In the genomic region with DNA sequence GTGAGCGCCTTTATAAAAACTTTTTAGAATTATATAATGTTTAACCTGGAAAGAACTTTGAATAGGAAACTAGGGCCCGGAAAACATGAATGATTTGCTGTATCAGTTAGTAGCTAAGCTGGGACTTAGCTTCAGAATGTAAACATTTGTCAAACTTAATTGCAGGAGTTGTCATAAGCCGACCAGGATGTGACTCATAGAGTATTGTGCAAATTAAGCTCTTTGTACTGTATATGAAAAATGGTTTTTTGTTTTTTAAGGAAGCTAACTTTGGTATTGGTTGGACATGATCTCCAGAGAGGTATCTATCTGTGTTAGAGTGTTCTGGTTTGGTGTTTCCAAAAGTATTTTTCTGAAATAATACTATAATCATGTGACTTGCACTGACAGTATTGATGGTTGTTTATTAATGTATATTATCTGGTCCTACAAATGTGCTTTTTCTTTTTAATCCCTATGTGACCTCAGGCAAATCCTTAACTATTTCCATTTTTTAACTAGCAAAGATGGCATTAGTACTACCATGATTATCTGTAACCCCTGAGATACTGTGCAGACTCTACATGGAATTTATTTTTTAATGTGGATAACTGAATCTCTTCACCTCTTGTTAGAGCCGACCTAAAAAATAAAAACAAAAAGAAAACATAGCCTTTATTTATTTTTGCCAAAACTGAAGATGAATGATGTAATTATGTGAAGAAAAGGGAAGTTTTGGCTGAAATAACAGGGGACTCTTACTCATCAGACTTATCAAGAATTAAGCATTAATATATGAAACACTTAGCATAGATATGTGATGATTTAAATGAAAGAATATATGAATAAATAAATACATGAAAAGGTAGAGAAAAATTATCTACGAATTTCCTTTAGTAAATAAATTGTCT, we compare ENCODE assay signal across 12 cellular contexts. TPM values are rescaled to one million over a fixed set of nuclear protein-coding genes. Genes with fewer than 3 reads are reported as not detected.
DNase-seq lines count a peak whose midpoint lies in the region; FAIRE-seq and TF ChIP-seq lines count a peak whose summit lies in the region.
"Had no signal": no experiment of that assay in that cellular context is flagged by ENCODE, and none has a peak within 500 bp of the region (broad histone marks: within the 10 kb centered on the region; RNA-seq: fewer than 3 reads in every experiment).

No MANE protein-coding gene starts in this region.

- peaks cover 48% of the 10 kb centered on the region for H3K36me3 Mint-ChIP-seq in activated T-cell treated with anti-CD3 and anti-CD28 coated beads, Interleukin-2, amount 50 U/mL, for 24 hours (ENCODE audit: low read depth)
- H3K36me3 Mint-ChIP-seq in activated CD4-positive, alpha-beta T cell treated with anti-CD3 and anti-CD28 coated beads, Interleukin-2, amount 10 ng/mL, durations not matched to agents 7 days and 5 days (ENCODE audit: low read depth), result peaks cover 27% of the 10 kb centered on the region

- H3K4me1 Mint-ChIP-seq in activated T-cell treated with anti-CD3 and anti-CD28 coated beads, Interleukin-2, amount 50 U/mL, for 24 hours (ENCODE audit: low read depth), result peaks cover 38% of the 10 kb centered on the region
- peaks cover 22% of the 10 kb centered on the region for H3K4me1 Mint-ChIP-seq in activated CD4-positive, alpha-beta T cell treated with anti-CD3 and anti-CD28 coated beads, Interleukin-2, amount 10 ng/mL, durations not matched to agents 7 days and 5 days

- H3K27me3 Mint-ChIP-seq in activated T-cell treated with anti-CD3 and anti-CD28 coated beads, Interleukin-2, amount 50 U/mL, for 24 hours, result no peaks in the 10 kb centered on the region
- no peaks in the 10 kb centered on the region for H3K27me3 Mint-ChIP-seq in activated CD4-positive, alpha-beta T cell treated with anti-CD3 and anti-CD28 coated beads, Interleukin-2, amount 10 ng/mL, durations not matched to agents 7 days and 5 days
- H3K27me3 Mint-ChIP-seq: activated B cell treated with CpG ODN at 0.5 μM for 24 hours; CD4-positive, alpha-beta memory T cell had no signal

- DNase-seq in activated T-cell treated with anti-CD3 and anti-CD28 coated beads, Interleukin-2, amount 50 U/mL, for 24 hours, result no peak
- DNase-seq in activated T-cell treated with anti-CD3 and anti-CD28 coated beads for 4 hours (no peak), RCC 7860 (ENCODE audit: low spot score) (no peak), fibroblast of lung (ENCODE audit: low read depth in 2 of 2) (peak; percentile 78 to 91), spleen (no peak), ACHN (no peak)
- no peak for DNase-seq in activated CD8-positive, alpha-beta memory T cell treated with anti-CD3 and anti-CD28 coated beads, Interleukin-2, amount 50 U/mL, for 4 hours
- no peak for DNase-seq in activated CD4-positive, alpha-beta T cell treated with anti-CD3 and anti-CD28 coated beads, Interleukin-2, amount 10 ng/mL, durations not matched to agents 7 days and 5 days
- DNase-seq: activated B cell treated with CpG ODN at 0.5 μM for 24 hours; CD4-positive, alpha-beta memory T cell; heart right ventricle; stimulated activated CD4-positive, alpha-beta T cell treated with anti-CD3 and anti-CD28 coated beads, Interleukin-1b, Interleukin-23, amount 100 ng/mL, for 48 hours had no signal

- POLR2A ChIA-PET in activated CD4-positive, alpha-beta T cell treated with anti-CD3 and anti-CD28 coated beads, Interleukin-2, amount 10 ng/mL, durations not matched to agents 7 days and 5 days (lab: Charles Lee), result interaction anchor here (0.6 kb wide), 1 partner anchor 109 kb away, joined by 5 read pairs; no protein-coding TSS in a partner anchor

- CTCF ChIA-PET in activated CD4-positive, alpha-beta T cell treated with anti-CD3 and anti-CD28 coated beads, Interleukin-2, amount 10 ng/mL, durations not matched to agents 7 days and 5 days (lab: Charles Lee), result interaction anchor here (0.6 kb wide), 1 partner anchor 49 kb away, joined by 3 read pairs; no protein-coding TSS in a partner anchor

- peaks cover 20% of the 10 kb centered on the region for H3K79me2 ChIP-seq in fibroblast of lung (ENCODE audit: control insufficient read depth, insufficient read depth, low read length)

- in situ Hi-C loops in ACHN (cut with HindIII; ENCODE audit: low pct_ligation_motif_present, low pct_unique_long_range_greater_than_20kb, low sequenced_read_pairs), result no loop called here

- peak; percentile 35 for FAIRE-seq in RCC 7860 (lab: Jason Lieb, UNC)

- intact Hi-C loops in spleen (cut with DNase I; ENCODE audit: low total_unique reads), result no loop called here

- H3K27me3 ChIP-seq in fibroblast of lung (ENCODE audit: control insufficient read depth, insufficient read depth, low read length) (no peaks in the 10 kb centered on the region), spleen (replicated peaks in 1 of 7) (no peaks in the 10 kb centered on the region)
- H3K27me3 ChIP-seq: heart right ventricle had no signal

- H3K9me3 Mint-ChIP-seq in activated T-cell treated with anti-CD3 and anti-CD28 coated beads, Interleukin-2, amount 50 U/mL, for 24 hours, result no peaks in the 10 kb centered on the region
- peaks cover 3% of the 10 kb centered on the region for H3K9me3 Mint-ChIP-seq in activated CD4-positive, alpha-beta T cell treated with anti-CD3 and anti-CD28 coated beads, Interleukin-2, amount 10 ng/mL, durations not matched to agents 7 days and 5 days
- H3K9me3 Mint-ChIP-seq: activated B cell treated with CpG ODN at 0.5 μM for 24 hours; CD4-positive, alpha-beta memory T cell had no signal

- WGBS in spleen, 5 donors, result 75 to 85% (median 79%) methylated on average over 5 of the region's 5 CpGs

- no peaks in the 10 kb centered on the region for H4K20me1 ChIP-seq in fibroblast of lung (ENCODE audit: control insufficient read depth, extremely low read depth, insufficient read depth, low read length)

- TF ChIP-seq POLR2A in spleen (IDR thresholded peaks at IDR 0.05), result no peak

- H3K27ac ChIP-seq in fibroblast of lung (ENCODE audit: insufficient read depth, low read length), result peak overlapping the region; percentile 36
- H3K27ac ChIP-seq in spleen, result peak overlapping the region in 7 of 8 donors; percentile 4 to 84 (median 50)

- no peaks in the 10 kb centered on the region for H3K36me3 ChIP-seq in fibroblast of lung (ENCODE audit: control insufficient read depth, insufficient read depth, low read length)
- H3K36me3 ChIP-seq in spleen, result peaks cover 0 to 68% (median 24%) of the 10 kb centered on the region in 6 donors

- TF ChIP-seq CTCF in fibroblast of lung (conservative IDR thresholded peaks at IDR 0.05 in 1 of 2, IDR thresholded peaks at IDR 0.05 in 1 of 2; ENCODE audit: low read depth in 1 of 2, low read length in 2 of 2) (no peak), spleen (IDR thresholded peaks at IDR 0.05 in 8 of 11, conservative IDR thresholded peaks at IDR 0.05 in 3 of 11) (no peak)

- H3K4me3 ChIP-seq in fibroblast of lung (replicated peaks in 1 of 4; ENCODE audit: control extremely low read depth in 1 of 4, insufficient read depth in 1 of 4, low read depth in 3 of 4, low read length in 4 of 4), result no peak overlapping the region
- H3K4me3 ChIP-seq in spleen, result no peak overlapping the region
- H3K4me3 ChIP-seq: heart right ventricle had no signal

- H2AFZ ChIP-seq in fibroblast of lung (ENCODE audit: low read length), result no peak overlapping the region

- H3K27ac Mint-ChIP-seq in activated T-cell treated with anti-CD3 and anti-CD28 coated beads, Interleukin-2, amount 50 U/mL, for 24 hours, result peak overlapping the region; percentile 35
- H3K27ac Mint-ChIP-seq in activated CD4-positive, alpha-beta T cell treated with anti-CD3 and anti-CD28 coated beads, Interleukin-2, amount 10 ng/mL, durations not matched to agents 7 days and 5 days, result no peak overlapping the region
- H3K27ac Mint-ChIP-seq: activated B cell treated with CpG ODN at 0.5 μM for 24 hours had no signal

- no peaks in the 10 kb centered on the region for H3K9me3 ChIP-seq in fibroblast of lung (ENCODE audit: control insufficient read depth, insufficient read depth, low read depth, low read length)
- peaks cover 0 to 6% (median 0%) of the 10 kb centered on the region in 8 donors for H3K9me3 ChIP-seq in spleen
- H3K9me3 ChIP-seq: heart right ventricle had no signal

- no peak overlapping the region for H3K4me3 Mint-ChIP-seq in activated T-cell treated with anti-CD3 and anti-CD28 coated beads, Interleukin-2, amount 50 U/mL, for 24 hours
- H3K4me3 Mint-ChIP-seq in activated CD4-positive, alpha-beta T cell treated with anti-CD3 and anti-CD28 coated beads, Interleukin-2, amount 10 ng/mL, durations not matched to agents 7 days and 5 days, result no peak overlapping the region
- H3K4me3 Mint-ChIP-seq: activated B cell treated with CpG ODN at 0.5 μM for 24 hours had no signal

- peak overlapping the region; percentile 23 for H3K4me2 ChIP-seq in fibroblast of lung (ENCODE audit: extremely low read depth, insufficient read depth, low read length)

- H3K4me1 ChIP-seq in fibroblast of lung (ENCODE audit: control insufficient read depth, extremely low read depth, insufficient read depth, low read length) (peaks cover 2% of the 10 kb centered on the region), spleen (peaks cover 7 to 57% (median 42%) of the 10 kb centered on the region in 6 donors)

- H3K9ac ChIP-seq in fibroblast of lung (ENCODE audit: insufficient read depth, low read length), result no peak overlapping the region

RNA-seq across cellular contexts. Expression of a gene that starts 11.7 kb away (rescaled TPM):
- total RNA-seq in fibroblast of lung (16.4 and 17.2 TPM in 2 replicates), spleen (10 to 100 TPM; 16.4 to 56.0 (median 45.5) TPM)
- polyA plus RNA-seq in fibroblast of lung (15.5 and 23.3 TPM in 2 replicates), spleen (10 to 100 TPM in 2 of 3 donors, 1 to 10 TPM in 1; 6.5 to 14.1 (median 13.3) TPM)
- polyA plus RNA-seq in fibroblast of lung (2012), result 24.3 and 29.7 TPM in 2 replicates
- polyA minus RNA-seq in fibroblast of lung (ENCODE audit: low replicate concordance), result 0.90 and 1.6 TPM in 2 replicates
- 10 to 100 TPM; 23.1 to 39.9 TPM for total RNA-seq in activated CD4-positive, alpha-beta T cell treated with anti-CD3 and anti-CD28 coated beads, Interleukin-2, amount 10 ng/mL, durations not matched to agents 7 days and 5 days

RNA-seq across cellular contexts. Expression of a gene that starts 24.7 kb away (rescaled TPM):
- total RNA-seq in fibroblast of lung (not detected in 2 replicates), spleen (10 to 100 TPM; 14.2 to 42.7 (median 25.4) TPM)
- polyA plus RNA-seq in fibroblast of lung (not detected in 2 replicates), spleen (1 to 10 TPM; 4.2 to 8.9 (median 7.3) TPM)
- polyA plus RNA-seq in fibroblast of lung (2012), result 0.10 TPM in 1 of 2 replicates, not detected in the other
- not detected in 2 replicates for polyA minus RNA-seq in fibroblast of lung (ENCODE audit: low replicate concordance)
- not detected for total RNA-seq in activated CD4-positive, alpha-beta T cell treated with anti-CD3 and anti-CD28 coated beads, Interleukin-2, amount 10 ng/mL, durations not matched to agents 7 days and 5 days

Comparison
In these comparisons a context has a peak if more than half of its experiments do, and no peak if none do; other contexts are left out.
1. DNase-seq: peak in fibroblast of lung (2 of 2); none in activated T-cell treated with anti-CD3 and anti-CD28 coated beads, Interleukin-2, amount 50 U/mL, for 24 hours (single experiment), activated T-cell treated with anti-CD3 and anti-CD28 coated beads for 4 hours (single experiment), RCC 7860 (single experiment), spleen (single experiment), activated CD8-positive, alpha-beta memory T cell treated with anti-CD3 and anti-CD28 coated beads, Interleukin-2, amount 50 U/mL, for 4 hours (single experiment), ACHN (single experiment) and activated CD4-positive, alpha-beta T cell treated with anti-CD3 and anti-CD28 coated beads, Interleukin-2, amount 10 ng/mL, durations not matched to agents 7 days and 5 days (single experiment).
2. RNA of a gene that starts 24.7 kb away (total RNA-seq): 14.2 to 42.7 TPM in spleen; not detected in activated CD4-positive, alpha-beta T cell treated with anti-CD3 and anti-CD28 coated beads, Interleukin-2, amount 10 ng/mL, durations not matched to agents 7 days and 5 days and not detected in fibroblast of lung; every median in the first group is over 10 times any median in the second.